9 cellular contexts compared by ENCODE assay signal in genomic region chr19:13098291-13099072, GRCh38. TPM values are rescaled to one million over a fixed set of nuclear protein-coding genes. Genes with fewer than 3 reads are reported as not detected.
DNase-seq lines count a peak whose midpoint lies in the region; ATAC-seq and TF ChIP-seq lines count a peak whose summit lies in the region.
"Had no signal": no experiment of that assay in that cellular context is flagged by ENCODE, and none has a peak within 500 bp of the region (broad histone marks: within the 10 kb centered on the region; RNA-seq: fewer than 3 reads in every experiment).

No MANE protein-coding gene starts in this region.

- no peak overlapping the region for H3K4me3 ChIP-seq in foreskin fibroblast (ENCODE audit: low read depth in 1 of 2, low read length in 2 of 2)

- CTCF ChIA-PET in activated CD4-positive, alpha-beta memory T cell treated with anti-CD3 and anti-CD28 coated beads, Interleukin-2, amount 10 ng/mL, durations not matched to agents 7 days and 5 days (lab: Charles Lee), result no interaction called here

- DNase-seq in NCI-H510A treated with DMSO at 0.1 percent for 48 hours (lab: John Stamatoyannopoulos, UW) (peak; percentile 39), NCI-H510A (lab: John Stamatoyannopoulos, UW) (no peak), foreskin fibroblast (peak; percentile 58 to 83), sciatic nerve (ENCODE audit: low spot score) (no peak), cerebellar cortex (ENCODE audit: low spot score) (no peak), NCI-H1436 (lab: John Stamatoyannopoulos, UW) (no peak)
- peak; percentile 30 for DNase-seq in activated CD4-positive, alpha-beta memory T cell treated with anti-CD3 and anti-CD28 coated beads, Interleukin-2, amount 10 ng/mL, durations not matched to agents 7 days and 5 days

- H3K9me3 Mint-ChIP-seq in activated CD4-positive, alpha-beta memory T cell treated with anti-CD3 and anti-CD28 coated beads, Interleukin-2, amount 10 ng/mL, durations not matched to agents 7 days and 5 days, result peaks cover 4% of the 10 kb centered on the region

- peak overlapping the region; percentile 65 for H3K4me3 Mint-ChIP-seq in activated CD4-positive, alpha-beta memory T cell treated with anti-CD3 and anti-CD28 coated beads, Interleukin-2, amount 10 ng/mL, durations not matched to agents 7 days and 5 days

- POLR2A ChIA-PET in activated CD4-positive, alpha-beta memory T cell treated with anti-CD3 and anti-CD28 coated beads, Interleukin-2, amount 10 ng/mL, durations not matched to agents 7 days and 5 days (lab: Charles Lee), result interaction anchor here (1.1 to 2.1 kb wide), 3 partner anchors 54 to 165 kb away, joined by 3 to 16 read pairs (median 4); partner anchors contain the start of gene FARSA

- no peak for TF ChIP-seq CTCF in foreskin fibroblast (IDR thresholded peaks at IDR 0.05; ENCODE audit: low read depth, low read length)

- H3K27ac Mint-ChIP-seq in activated CD4-positive, alpha-beta memory T cell treated with anti-CD3 and anti-CD28 coated beads, Interleukin-2, amount 10 ng/mL, durations not matched to agents 7 days and 5 days, result peak overlapping the region; percentile 81

- peaks cover 34% of the 10 kb centered on the region for H3K27me3 Mint-ChIP-seq in activated CD4-positive, alpha-beta memory T cell treated with anti-CD3 and anti-CD28 coated beads, Interleukin-2, amount 10 ng/mL, durations not matched to agents 7 days and 5 days

- intact Hi-C loops in sciatic nerve (cut with DNase I), result no loop called here

- peaks cover 63% of the 10 kb centered on the region for H3K4me1 Mint-ChIP-seq in activated CD4-positive, alpha-beta memory T cell treated with anti-CD3 and anti-CD28 coated beads, Interleukin-2, amount 10 ng/mL, durations not matched to agents 7 days and 5 days

- peaks cover 8% of the 10 kb centered on the region for H3K36me3 Mint-ChIP-seq in activated CD4-positive, alpha-beta memory T cell treated with anti-CD3 and anti-CD28 coated beads, Interleukin-2, amount 10 ng/mL, durations not matched to agents 7 days and 5 days (ENCODE audit: low read depth)

- ATAC-seq in sciatic nerve (peak; percentile 5), HG02571 (IDR thresholded peaks at IDR 0.05; ENCODE audit: unreplicated experiment) (no peak)

RNA-seq across cellular contexts. Expression of gene LYL1, which starts 4.2 kb away (rescaled TPM):
- total RNA-seq in activated CD4-positive, alpha-beta memory T cell treated with anti-CD3 and anti-CD28 coated beads, Interleukin-2, amount 10 ng/mL, durations not matched to agents 7 days and 5 days, result 1 to 10 TPM; 5.7 to 6.2 TPM
- total RNA-seq in sciatic nerve, result 20.2 TPM
- total RNA-seq: SK-MEL-5 had no signal

RNA-seq across cellular contexts. Expression of gene TRMT1, which starts 18.1 kb away (rescaled TPM):
- 10 to 100 TPM; 29.4 to 29.7 TPM for total RNA-seq in activated CD4-positive, alpha-beta memory T cell treated with anti-CD3 and anti-CD28 coated beads, Interleukin-2, amount 10 ng/mL, durations not matched to agents 7 days and 5 days
- total RNA-seq in sciatic nerve, result 34.7 TPM

RNA-seq across cellular contexts. Expression of gene NACC1, which starts 19.6 kb away (rescaled TPM):
- 10 to 100 TPM; 74.5 to 82.2 TPM for total RNA-seq in activated CD4-positive, alpha-beta memory T cell treated with anti-CD3 and anti-CD28 coated beads, Interleukin-2, amount 10 ng/mL, durations not matched to agents 7 days and 5 days
- 30.7 TPM for total RNA-seq in sciatic nerve

RNA-seq across cellular contexts. Expression of gene STX10, which starts 51.7 kb away (rescaled TPM):
- 10 to 100 TPM; 69.0 to 72.2 TPM for total RNA-seq in activated CD4-positive, alpha-beta memory T cell treated with anti-CD3 and anti-CD28 coated beads, Interleukin-2, amount 10 ng/mL, durations not matched to agents 7 days and 5 days
- 48.3 TPM for total RNA-seq in sciatic nerve

RNA-seq across cellular contexts. Expression of gene IER2, which starts 51.7 kb away (rescaled TPM):
- total RNA-seq in activated CD4-positive, alpha-beta memory T cell treated with anti-CD3 and anti-CD28 coated beads, Interleukin-2, amount 10 ng/mL, durations not matched to agents 7 days and 5 days, result 100 to 1,000 TPM; 231 to 234 TPM
- total RNA-seq in sciatic nerve, result 102 TPM

Comparison
In these comparisons a context has a peak if more than half of its experiments do, and no peak if none do; other contexts are left out.
1. DNase-seq: peak in NCI-H510A treated with DMSO at 0.1 percent for 48 hours (single experiment), activated CD4-positive, alpha-beta memory T cell treated with anti-CD3 and anti-CD28 coated beads, Interleukin-2, amount 10 ng/mL, durations not matched to agents 7 days and 5 days (single experiment) and foreskin fibroblast (2 of 2); none in NCI-H510A (single experiment), sciatic nerve (single experiment), cerebellar cortex (single experiment) and NCI-H1436 (single experiment).